In genomic region chr11:43930868-43931716, GRCh38 we compare ENCODE assay signal across 21 cellular contexts. TPM values are rescaled to one million over a fixed set of nuclear protein-coding genes. Genes with fewer than 3 reads are reported as not detected.
DNase-seq lines count a peak whose midpoint lies in the region; ATAC-seq and TF ChIP-seq lines count a peak whose summit lies in the region.
"Had no signal": no experiment of that assay in that cellular context is flagged by ENCODE, and none has a peak within 500 bp of the region (broad histone marks: within the 10 kb centered on the region; RNA-seq: fewer than 3 reads in every experiment).

No MANE protein-coding gene starts in this region.

- peak overlapping the region in 1 of 4 donors; percentile 18 for H3K27ac ChIP-seq in tibial nerve

- peaks cover 19% of the 10 kb centered on the region in 2 donors for H3K4me1 Mint-ChIP-seq in immature natural killer cell

- H3K27me3 ChIP-seq in tibial nerve: no peaks in the 10 kb centered on the region

- no peak for ATAC-seq in HG02642 (IDR thresholded peaks at IDR 0.05; ENCODE audit: poor library complexity, unreplicated experiment)
- ATAC-seq: activated CD8-positive, alpha-beta T cell treated with anti-CD3 and anti-CD28 coated beads, Interleukin-2, amount 10 ng/mL, durations not matched to agents 7 days and 5 days; mucosa of descending colon; Right ventricle myocardium inferior had no signal

- no peak overlapping the region for H3K4me3 ChIP-seq in tibial nerve
- H3K4me3 ChIP-seq: mucosa of descending colon had no signal

- TF ChIP-seq POLR2A in tibial nerve (IDR thresholded peaks at IDR 0.05): no peak

- no peaks in the 10 kb centered on the region for H3K9me3 ChIP-seq in tibial nerve
- H3K9me3 ChIP-seq: mucosa of descending colon had no signal

- H3K9me3 Mint-ChIP-seq in immature natural killer cell: no peaks in the 10 kb centered on the region
- H3K9me3 Mint-ChIP-seq: brain; CD8-positive, alpha-beta memory T cell had no signal

- peak overlapping the region in 3 of 6 donors; percentile 17 to 66 (median 57) for H3K27ac Mint-ChIP-seq in immature natural killer cell
- H3K27ac Mint-ChIP-seq: activated CD8-positive, alpha-beta T cell treated with anti-CD3 and anti-CD28 coated beads, Interleukin-2, amount 10 ng/mL, durations not matched to agents 7 days and 5 days had no signal

- H3K27me3 Mint-ChIP-seq in immature natural killer cell (ENCODE audit: low read depth in 3 of 3): peaks cover 0 to 4% (median 3%) of the 10 kb centered on the region in 3 donors
- H3K27me3 Mint-ChIP-seq: brain had no signal

- WGBS in tibial nerve, 2 donors: 47 to 67% methylated on average over 10 of the region's 10 CpGs

- DNase-seq in HT1080 (ENCODE audit: low read depth): peak; percentile 40
- peak; percentile 55 for DNase-seq in astrocyte of the hippocampus (ENCODE audit: low read depth, low spot score)
- DNase-seq in immature natural killer cell: no peak
- peak; percentile 68 for DNase-seq in renal cortical epithelial cell (ENCODE audit: low read depth)
- no peak for DNase-seq in tibial nerve (ENCODE audit: low spot score in 2 of 2)
- no peak for DNase-seq in hepatic stellate cell (ENCODE audit: low spot score)
- DNase-seq: activated CD4-positive, CD25-positive, alpha-beta regulatory T cell; activated CD8-positive, alpha-beta T cell treated with anti-CD3 and anti-CD28 coated beads, Interleukin-2, amount 10 ng/mL, durations not matched to agents 7 days and 5 days; activated naive CD4-positive, alpha-beta T cell treated with anti-CD3 and anti-CD28 coated beads, Interleukin-2, amount 50 U/mL, for 16 hours; activated T-cell treated with anti-CD3 and anti-CD28 coated beads, Interleukin-2, amount 50 U/mL, for 48 hours; CD8-positive, alpha-beta memory T cell; mucosa of descending colon; NCI-H1436 treated with DMSO at 0.1 percent for 48 hours; NCI-H2171; NCI-H69; nucleus accumbens; right cardiac atrium; T-helper 2 cell had no signal

- peaks cover 0 to 6% (median 4%) of the 10 kb centered on the region in 3 donors for H3K36me3 Mint-ChIP-seq in immature natural killer cell
- H3K36me3 Mint-ChIP-seq: brain had no signal

- no peak for TF ChIP-seq CTCF in tibial nerve (IDR thresholded peaks at IDR 0.05)

- H3K4me1 ChIP-seq in tibial nerve: peaks cover 0 to 47% (median 14%) of the 10 kb centered on the region in 4 donors

- H3K36me3 ChIP-seq in tibial nerve: no peaks in the 10 kb centered on the region

- peak overlapping the region in 3 of 5 donors; percentile 24 to 56 (median 25) for H3K4me3 Mint-ChIP-seq in immature natural killer cell
- H3K4me3 Mint-ChIP-seq: activated CD8-positive, alpha-beta T cell treated with anti-CD3 and anti-CD28 coated beads, Interleukin-2, amount 10 ng/mL, durations not matched to agents 7 days and 5 days; brain; CD8-positive, alpha-beta memory T cell had no signal

- TF ChIP-seq EP300 in tibial nerve (IDR thresholded peaks at IDR 0.05): no peak

RNA-seq across cellular contexts. Expression of gene C11orf96, which starts 11.3 kb away (rescaled TPM):
- total RNA-seq in HT1080 (2014; rRNA removed; shearing (Covaris generic)): 2.8 and 3.1 TPM in 2 replicates
- 3.8 and 4.2 TPM in 2 replicates for polyA plus RNA-seq in HT1080 (2015; cell fraction: cytosol; rRNA removed)
- 1.2 and 1.9 TPM in 2 replicates for polyA plus RNA-seq in HT1080 (2015; cell fraction: nucleus; rRNA removed)
- not detected for polyA plus RNA-seq in immature natural killer cell
- 0.85 and 0.87 TPM in 2 replicates for total RNA-seq in renal cortical epithelial cell
- total RNA-seq in tibial nerve: 100 to 1,000 TPM; 127 to 220 (median 157) TPM
- polyA plus RNA-seq: CD8-positive, alpha-beta memory T cell had no signal

RNA-seq across cellular contexts. Expression of gene ALKBH3, which starts 50.5 kb away (rescaled TPM):
- total RNA-seq in HT1080 (2014; rRNA removed; shearing (Covaris generic)): 39.2 and 43.6 TPM in 2 replicates
- polyA plus RNA-seq in HT1080 (2015; cell fraction: cytosol; rRNA removed): 33.7 and 34.8 TPM in 2 replicates
- 25.9 and 27.9 TPM in 2 replicates for polyA plus RNA-seq in HT1080 (2015; cell fraction: nucleus; rRNA removed)
- 10 to 100 TPM; 40.0 to 89.3 (median 49.5) TPM for polyA plus RNA-seq in immature natural killer cell
- total RNA-seq in renal cortical epithelial cell: 22.7 and 46.4 TPM in 2 replicates
- total RNA-seq in tibial nerve: 10 to 100 TPM; 30.4 to 45.0 (median 38.0) TPM

Comparison
In these comparisons a context has a peak if more than half of its experiments do, and no peak if none do; other contexts are left out.
1. DNase-seq: peak in HT1080 (single experiment), astrocyte of the hippocampus (single experiment) and renal cortical epithelial cell (single experiment); none in immature natural killer cell (0 of 3), tibial nerve (0 of 2) and hepatic stellate cell (single experiment).
2. RNA of gene C11orf96, which starts 11.3 kb away (total RNA-seq): 127 to 220 TPM in tibial nerve; 2.8 to 3.1 TPM in HT1080 and 0.85 to 0.87 TPM in renal cortical epithelial cell; every median in the first group is over 10 times any median in the second.